8 cellular contexts compared by ENCODE assay signal in genomic region chr13:44142540-44142867, GRCh38.
DNase-seq lines count a peak whose midpoint lies in the region; TF ChIP-seq lines count a peak whose summit lies in the region.

No MANE protein-coding gene starts in this region.

- no peak for TF ChIP-seq EP300 in suprapubic skin (IDR thresholded peaks at IDR 0.05)

- intact Hi-C loops in posterior vena cava (cut with DNase I): no loop called here

- H3K4me1 ChIP-seq in adipocyte (ENCODE audit: control insufficient read depth, insufficient read depth, low read length) (peaks cover 13% of the 10 kb centered on the region), suprapubic skin (peaks cover 16% of the 10 kb centered on the region)

- peak overlapping the region; percentile 96 for H3K9ac ChIP-seq in adipocyte (ENCODE audit: low read length)

- 11% methylated on average over 7 of the region's 7 CpGs for WGBS in suprapubic skin

- H3K4me1 Mint-ChIP-seq in immature natural killer cell: peaks cover 16 to 24% of the 10 kb centered on the region in 2 donors

- H3K27ac Mint-ChIP-seq in immature natural killer cell: peak overlapping the region; percentile 85 to 97 (median 92)

- H3K36me3 Mint-ChIP-seq in immature natural killer cell: no peaks in the 10 kb centered on the region

- TF ChIP-seq CTCF in suprapubic skin (IDR thresholded peaks at IDR 0.05): no peak

- H3K9me3 ChIP-seq in adipocyte (ENCODE audit: control insufficient read depth, low read length) (no peaks in the 10 kb centered on the region), suprapubic skin (no peaks in the 10 kb centered on the region)

- H3K9me3 Mint-ChIP-seq in immature natural killer cell: no peaks in the 10 kb centered on the region

- H3K4me3 ChIP-seq in adipocyte (ENCODE audit: low read length): peak overlapping the region; percentile 85
- peak overlapping the region; percentile 60 for H3K4me3 ChIP-seq in suprapubic skin

- H3K36me3 ChIP-seq in adipocyte (ENCODE audit: control insufficient read depth, insufficient read depth, low read length, severe bottlenecking) (no peaks in the 10 kb centered on the region), suprapubic skin (no peaks in the 10 kb centered on the region)

- DNase-seq in NCI-H510A treated with DMSO at 0.1 percent for 48 hours (lab: John Stamatoyannopoulos, UW): peak; percentile 46
- DNase-seq in NCI-H510A (lab: John Stamatoyannopoulos, UW): no peak
- DNase-seq in adipocyte (ENCODE audit: low read depth): no peak
- no peak for DNase-seq in immature natural killer cell
- no peak for DNase-seq in suprapubic skin (ENCODE audit: low spot score in 2 of 2)
- no peak for DNase-seq in SKM-1 (lab: John Stamatoyannopoulos, UW; ENCODE audit: unreplicated experiment)
- no peak for DNase-seq in posterior vena cava (ENCODE audit: low spot score)
- no peak for DNase-seq in DMS 273 treated with DMSO at 0.1 percent for 48 hours (lab: John Stamatoyannopoulos, UW)

- H3K27me3 Mint-ChIP-seq in immature natural killer cell (ENCODE audit: low read depth in 3 of 3): peaks cover 4 to 7% (median 4%) of the 10 kb centered on the region in 3 donors

- peak overlapping the region; percentile 79 for H3K27ac ChIP-seq in suprapubic skin

- no peak for TF ChIP-seq POLR2A in suprapubic skin (IDR thresholded peaks at IDR 0.05)

- peak overlapping the region; percentile 90 to 97 (median 93) for H3K4me3 Mint-ChIP-seq in immature natural killer cell

- H3K27me3 ChIP-seq in adipocyte (replicated peaks; ENCODE audit: control insufficient read depth, insufficient read depth, low read length) (no peaks in the 10 kb centered on the region), suprapubic skin (no peaks in the 10 kb centered on the region)
